ENCODE assay signal across 28 cellular contexts in the genomic region with DNA sequence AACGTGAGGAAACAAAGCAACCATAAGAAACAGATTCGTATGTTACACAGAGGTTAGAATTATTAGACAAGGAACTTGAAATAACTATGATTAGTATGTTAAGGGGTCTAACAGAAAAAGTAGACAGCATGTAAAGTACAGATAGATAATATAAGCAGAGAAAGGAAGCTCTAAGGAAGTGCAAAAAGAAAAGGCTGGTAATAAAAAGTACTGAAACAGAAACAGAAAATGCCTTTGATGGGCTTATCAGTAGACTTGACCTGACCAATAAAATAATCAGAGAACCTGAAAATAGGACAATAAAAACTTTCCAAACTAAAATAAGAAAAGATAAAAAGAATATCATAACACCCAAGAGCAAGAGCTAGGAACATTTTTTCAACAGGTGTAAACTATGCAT.
DNase-seq lines count a peak whose midpoint lies in the region; ATAC-seq, FAIRE-seq and TF ChIP-seq lines count a peak whose summit lies in the region.
"Had no signal": no experiment of that assay in that cellular context is flagged by ENCODE, and none has a peak within 500 bp of the region (broad histone marks: within the 10 kb centered on the region; RNA-seq: fewer than 3 reads in every experiment).

No MANE protein-coding gene starts in this region.

- BruUV-seq in Calu3 (replicated peaks; lab: Mats Ljungman, UMichigan) = no TSS peak

- H3K27me3 Mint-ChIP-seq in astrocyte (ENCODE audit: low read depth, unreplicated experiment) (no peaks in the 10 kb centered on the region), Calu3 (ENCODE audit: unreplicated experiment) (no peaks in the 10 kb centered on the region)
- no peaks in the 10 kb centered on the region for H3K27me3 Mint-ChIP-seq in activated T-helper 17 cell treated with anti-CD3 and anti-CD28 coated beads, Interleukin-2, amount 50 U/mL, for 72 hours
- H3K27me3 Mint-ChIP-seq: CD4-positive, alpha-beta memory T cell; CD4-positive, CD25-positive, alpha-beta regulatory T cell; CD8-positive, alpha-beta memory T cell had no signal

- TF ChIP-seq CTCF in MM.1S (IDR thresholded peaks at IDR 0.05; ENCODE audit: low read length) (no peak), astrocyte (IDR thresholded peaks at IDR 0.05; ENCODE audit: insufficient read depth, low read depth, low read length) (no peak), mucosa of descending colon (IDR thresholded peaks at IDR 0.05) (no peak), Calu3 (IDR thresholded peaks at IDR 0.05; ENCODE audit: unreplicated experiment) (no peak)

- H3F3A ChIP-seq in MM.1S (ENCODE audit: insufficient read depth, low read length) = no peaks in the 10 kb centered on the region

- H3K36me3 ChIP-seq in MM.1S (replicated peaks; ENCODE audit: insufficient read depth, low read length) = no peaks in the 10 kb centered on the region
- H3K36me3 ChIP-seq in astrocyte (ENCODE audit: insufficient read depth, low read length) = no peaks in the 10 kb centered on the region
- H3K36me3 ChIP-seq in mucosa of descending colon (ENCODE audit: low read depth) = no peaks in the 10 kb centered on the region
- H3K36me3 ChIP-seq: BE2C, BLaER1 had no signal

- H3K4me1 Mint-ChIP-seq in astrocyte (ENCODE audit: low read depth, unreplicated experiment) = peaks cover 9% of the 10 kb centered on the region
- H3K4me1 Mint-ChIP-seq in activated T-helper 17 cell treated with anti-CD3 and anti-CD28 coated beads, Interleukin-2, amount 50 U/mL, for 72 hours = no peaks in the 10 kb centered on the region
- H3K4me1 Mint-ChIP-seq in Calu3 (ENCODE audit: low read depth, unreplicated experiment) = no peaks in the 10 kb centered on the region
- H3K4me1 Mint-ChIP-seq: CD14-positive monocyte; CD4-positive, alpha-beta memory T cell; CD4-positive, CD25-positive, alpha-beta regulatory T cell; CD8-positive, alpha-beta memory T cell had no signal

- no peaks in the 10 kb centered on the region for H3K9me2 ChIP-seq in MM.1S (replicated peaks; ENCODE audit: insufficient read depth, low read length)

- H3K36me3 Mint-ChIP-seq in astrocyte (ENCODE audit: low read depth, unreplicated experiment) = no peaks in the 10 kb centered on the region
- no peaks in the 10 kb centered on the region for H3K36me3 Mint-ChIP-seq in activated T-helper 17 cell treated with anti-CD3 and anti-CD28 coated beads, Interleukin-2, amount 50 U/mL, for 72 hours (ENCODE audit: low read depth)
- no peaks in the 10 kb centered on the region for H3K36me3 Mint-ChIP-seq in Calu3 (ENCODE audit: insufficient read depth, unreplicated experiment)
- H3K36me3 Mint-ChIP-seq: CD14-positive monocyte; CD4-positive, alpha-beta memory T cell; CD4-positive, CD25-positive, alpha-beta regulatory T cell; CD8-positive, alpha-beta memory T cell had no signal

- peak overlapping the region; percentile 27; the same call in 1 of the 2 replicates for H3K4me2 ChIP-seq in MM.1S (ENCODE audit: low read depth, low read length)
- no peak overlapping the region for H3K4me2 ChIP-seq in astrocyte (ENCODE audit: low read length)
- H3K4me2 ChIP-seq: BLaER1 had no signal

- no peak overlapping the region for H2AFZ ChIP-seq in MM.1S (ENCODE audit: low read length)
- H2AFZ ChIP-seq in astrocyte (ENCODE audit: low read depth, low read length) = no peak overlapping the region

- H3K27me3 ChIP-seq in MM.1S (replicated peaks; ENCODE audit: insufficient read depth, low read length) = no peaks in the 10 kb centered on the region
- H3K27me3 ChIP-seq in astrocyte (ENCODE audit: insufficient read depth, low read length) = no peaks in the 10 kb centered on the region
- H3K27me3 ChIP-seq: BE2C, BLaER1 had no signal

- H3K27ac Mint-ChIP-seq in astrocyte (ENCODE audit: unreplicated experiment) (no peak overlapping the region), Calu3 (ENCODE audit: unreplicated experiment) (no peak overlapping the region)
- no peak overlapping the region for H3K27ac Mint-ChIP-seq in activated T-helper 17 cell treated with anti-CD3 and anti-CD28 coated beads, Interleukin-2, amount 50 U/mL, for 72 hours
- H3K27ac Mint-ChIP-seq: CD14-positive monocyte; CD4-positive, alpha-beta memory T cell; CD4-positive, CD25-positive, alpha-beta regulatory T cell; CD8-positive, alpha-beta memory T cell had no signal

- no peak overlapping the region for H3K9ac ChIP-seq in MM.1S (ENCODE audit: low read length)
- no peak overlapping the region for H3K9ac ChIP-seq in astrocyte (ENCODE audit: low read length)
- H3K9ac ChIP-seq: BLaER1 had no signal

- H3K9me3 ChIP-seq in MM.1S (replicated peaks; ENCODE audit: insufficient read depth, low read length) (no peaks in the 10 kb centered on the region), astrocyte (ENCODE audit: insufficient read depth, low read depth, low read length) (no peaks in the 10 kb centered on the region), mucosa of descending colon (no peaks in the 10 kb centered on the region)
- H3K9me3 ChIP-seq: BE2C, BLaER1 had no signal

- H3K4me1 ChIP-seq in MM.1S (ENCODE audit: low read length) (peaks cover 12% of the 10 kb centered on the region), astrocyte (ENCODE audit: insufficient read depth, low read length) (no peaks in the 10 kb centered on the region), mucosa of descending colon (ENCODE audit: low read depth) (no peaks in the 10 kb centered on the region)
- H3K4me1 ChIP-seq: BE2C, BLaER1, Caco-2 had no signal

- no peak overlapping the region for H3K4me3 ChIP-seq in MM.1S (ENCODE audit: low read length)
- no peak overlapping the region for H3K4me3 ChIP-seq in astrocyte (ENCODE audit: insufficient read depth, low read depth, low read length)
- H3K4me3 ChIP-seq in mucosa of descending colon = no peak overlapping the region
- H3K4me3 ChIP-seq: BLaER1, GM12878 had no signal

- peak; percentile 33 for DNase-seq in MM.1S
- no peak for DNase-seq in astrocyte (ENCODE audit: low read depth)
- DNase-seq in mucosa of descending colon = no peak
- DNase-seq in COLO829 (ENCODE audit: low spot score) = no peak
- DNase-seq in LoVo (ENCODE audit: low spot score) = no peak
- no peak for DNase-seq in Calu3
- DNase-seq: 8988T; ACHN; BE2C; C1 segment of cervical spinal cord; Caco-2; CD4-positive, alpha-beta memory T cell; CD4-positive, CD25-positive, alpha-beta regulatory T cell; CD8-positive, alpha-beta memory T cell; DMS 273 treated with DMSO at 0.1 percent for 48 hours; DMS153; DMS53; DMS79; DND-41; EL; GDM1 had no signal

- H3K4me3 Mint-ChIP-seq in astrocyte (ENCODE audit: unreplicated experiment) (no peak overlapping the region), Calu3 (ENCODE audit: low read depth, unreplicated experiment) (no peak overlapping the region)
- H3K4me3 Mint-ChIP-seq in activated T-helper 17 cell treated with anti-CD3 and anti-CD28 coated beads, Interleukin-2, amount 50 U/mL, for 72 hours = no peak overlapping the region
- H3K4me3 Mint-ChIP-seq: CD14-positive monocyte; CD4-positive, alpha-beta memory T cell; CD4-positive, CD25-positive, alpha-beta regulatory T cell; CD8-positive, alpha-beta memory T cell had no signal

- CTCF ChIA-PET in Calu3 (lab: Charles Lee) = no interaction called here

- H4K20me1 ChIP-seq in MM.1S (ENCODE audit: insufficient read depth, low read length) = no peaks in the 10 kb centered on the region
- no peaks in the 10 kb centered on the region for H4K20me1 ChIP-seq in astrocyte (ENCODE audit: insufficient read depth, low read length)
- H4K20me1 ChIP-seq: BLaER1 had no signal

- H3K27ac ChIP-seq in MM.1S (ENCODE audit: low read length) (no peak overlapping the region), astrocyte (ENCODE audit: low read depth, low read length) (no peak overlapping the region)
- H3K27ac ChIP-seq: BLaER1 had no signal

- intact Hi-C loops in mucosa of descending colon (cut with DNase I, micrococcal nuclease) = no loop called here
- intact Hi-C loops in Calu3 (cut with micrococcal nuclease; ENCODE audit: unreplicated experiment) = no loop called here

- peak; percentile 73 for ATAC-seq in mucosa of descending colon
- no peak for ATAC-seq in activated T-helper 17 cell treated with anti-CD3 and anti-CD28 coated beads, Interleukin-2, amount 50 U/mL, for 72 hours (replicated peaks)
- ATAC-seq: GM12878 had no signal

- no peaks in the 10 kb centered on the region for H3K9me3 Mint-ChIP-seq in astrocyte (ENCODE audit: unreplicated experiment)
- peaks cover 4% of the 10 kb centered on the region for H3K9me3 Mint-ChIP-seq in activated T-helper 17 cell treated with anti-CD3 and anti-CD28 coated beads, Interleukin-2, amount 50 U/mL, for 72 hours
- H3K9me3 Mint-ChIP-seq in Calu3 (ENCODE audit: low read depth, unreplicated experiment) = no peaks in the 10 kb centered on the region

- peak; percentile 5 for FAIRE-seq in astrocyte (lab: Jason Lieb, UNC)
- FAIRE-seq: A204.1, GM12878, GM12892, GM18507 had no signal

- no peaks in the 10 kb centered on the region for H3K79me2 ChIP-seq in MM.1S (ENCODE audit: low read length)
- no peaks in the 10 kb centered on the region for H3K79me2 ChIP-seq in astrocyte (ENCODE audit: insufficient read depth, low read length)
